Comparison of ENCODE assay signal across 1 cellular context in genomic region chr2:216108967-216109921, GRCh38.
TF ChIP-seq lines count a peak whose summit lies in the region.

TSS of gene XRCC5 (plus strand) at chr2:216109348. CDS start at chr2:216109437, 89 bp downstream.

TF ChIP-seq in WTC11, 78 proteins besides CTCF, POLR2A, EP300 and RAD21 (continued from another document):
- peak; percentile 76 for TF ChIP-seq FOXP4 (CRISPR knock-in tag; IDR thresholded peaks at IDR 0.05)
- TF ChIP-seq SMAD4 (CRISPR knock-in tag; IDR thresholded peaks at IDR 0.05): no peak
- TF ChIP-seq TCF7 (CRISPR knock-in tag; IDR thresholded peaks at IDR 0.05; ENCODE audit: low read depth): 0 out of 2 replicates have a peak, but pooled peaks have one; percentile 64
- TF ChIP-seq, protein P1, sequence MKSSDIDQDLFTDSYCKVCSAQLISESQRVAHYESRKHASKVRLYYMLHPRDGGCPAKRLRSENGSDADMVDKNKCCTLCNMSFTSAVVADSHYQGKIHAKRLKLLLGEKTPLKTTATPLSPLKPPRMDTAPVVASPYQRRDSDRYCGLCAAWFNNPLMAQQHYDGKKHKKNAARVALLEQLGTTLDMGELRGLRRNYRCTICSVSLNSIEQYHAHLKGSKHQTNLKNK (CRISPR knock-in tag; IDR thresholded peaks at IDR 0.05): no peak
- TF ChIP-seq RELA (CRISPR knock-in tag; IDR thresholded peaks at IDR 0.05; ENCODE audit: borderline replicate concordance): no peak
- TF ChIP-seq ATF3 (CRISPR knock-in tag; conservative IDR thresholded peaks at IDR 0.05): 0 out of 2 replicates have a peak, but pooled peaks have one; percentile 35
- no peak for TF ChIP-seq CREM (CRISPR knock-in tag; IDR thresholded peaks at IDR 0.05)
- TF ChIP-seq, protein P2, sequence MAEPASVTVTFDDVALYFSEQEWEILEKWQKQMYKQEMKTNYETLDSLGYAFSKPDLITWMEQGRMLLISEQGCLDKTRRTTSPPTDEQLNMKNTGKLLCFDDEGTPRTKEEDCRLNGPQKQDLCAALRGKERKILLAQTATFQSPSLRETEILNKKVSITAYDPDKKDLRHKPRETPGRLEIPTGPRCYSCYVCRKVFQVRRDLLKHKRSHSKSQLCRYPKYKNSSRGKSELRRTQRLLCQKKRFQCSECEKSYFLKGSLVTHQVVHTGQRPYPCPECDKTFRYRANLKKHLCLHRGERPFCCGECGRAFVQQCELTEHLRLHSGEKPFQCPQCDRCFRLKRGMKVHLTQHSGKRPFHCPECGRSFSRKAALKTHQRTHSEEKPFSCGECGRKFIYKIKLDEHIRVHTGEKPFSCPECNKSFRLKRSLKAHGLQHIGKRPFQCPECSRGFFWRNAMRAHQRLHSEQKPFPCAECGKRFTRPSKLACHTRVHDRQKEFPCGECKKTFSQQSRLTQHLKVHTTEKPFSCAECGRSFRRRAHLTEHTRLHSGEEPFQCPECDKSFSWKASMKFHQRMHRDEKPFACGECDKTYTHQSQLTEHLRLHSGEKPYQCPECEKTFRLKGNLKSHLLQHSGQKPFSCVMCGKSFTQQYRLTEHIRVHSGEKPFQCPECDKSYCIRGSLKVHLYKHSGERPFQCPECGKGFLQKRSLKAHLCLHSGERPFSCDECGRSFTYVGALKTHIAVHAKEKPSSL (CRISPR knock-in tag; conservative IDR thresholded peaks at IDR 0.05): no peak
- TF ChIP-seq RORB (CRISPR knock-in tag; IDR thresholded peaks at IDR 0.05): no peak
- TF ChIP-seq ZNF512 (CRISPR knock-in tag; IDR thresholded peaks at IDR 0.05; ENCODE audit: borderline replicate concordance): no peak
- no peak; the same call in 1 of the 2 replicates for TF ChIP-seq NFYB (CRISPR knock-in tag; conservative IDR thresholded peaks at IDR 0.05; ENCODE audit: low read depth)
- TF ChIP-seq TEAD1 (CRISPR knock-in tag; IDR thresholded peaks at IDR 0.05): peak; percentile 87
- no peak for TF ChIP-seq PREB (CRISPR knock-in tag; IDR thresholded peaks at IDR 0.05; ENCODE audit: borderline replicate concordance)
- TF ChIP-seq ZNF138 (CRISPR knock-in tag; conservative IDR thresholded peaks at IDR 0.05): no peak
- no peak for TF ChIP-seq ZNF423 (CRISPR knock-in tag; IDR thresholded peaks at IDR 0.05)
- TF ChIP-seq PRRX2 (CRISPR knock-in tag; IDR thresholded peaks at IDR 0.05): no peak
- TF ChIP-seq E2F1 (CRISPR knock-in tag; IDR thresholded peaks at IDR 0.05): 0 out of 2 replicates have a peak, but pooled peaks have one; percentile 47
- TF ChIP-seq NR1H2 (CRISPR knock-in tag; IDR thresholded peaks at IDR 0.05): no peak
- TF ChIP-seq, protein P3, sequence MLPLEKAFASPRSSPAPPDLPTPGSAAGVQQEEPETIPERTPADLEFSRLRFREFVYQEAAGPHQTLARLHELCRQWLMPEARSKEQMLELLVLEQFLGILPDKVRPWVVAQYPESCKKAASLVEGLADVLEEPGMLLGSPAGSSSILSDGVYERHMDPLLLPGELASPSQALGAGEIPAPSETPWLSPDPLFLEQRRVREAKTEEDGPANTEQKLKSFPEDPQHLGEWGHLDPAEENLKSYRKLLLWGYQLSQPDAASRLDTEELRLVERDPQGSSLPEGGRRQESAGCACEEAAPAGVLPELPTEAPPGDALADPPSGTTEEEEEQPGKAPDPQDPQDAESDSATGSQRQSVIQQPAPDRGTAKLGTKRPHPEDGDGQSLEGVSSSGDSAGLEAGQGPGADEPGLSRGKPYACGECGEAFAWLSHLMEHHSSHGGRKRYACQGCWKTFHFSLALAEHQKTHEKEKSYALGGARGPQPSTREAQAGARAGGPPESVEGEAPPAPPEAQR (CRISPR knock-in tag; IDR thresholded peaks at IDR 0.05): no peak
- TF ChIP-seq NFE2L1 (CRISPR knock-in tag; IDR thresholded peaks at IDR 0.05): peak; percentile 77; the same call in 1 of the 2 replicates
- TF ChIP-seq ZNF396 (CRISPR knock-in tag; IDR thresholded peaks at IDR 0.05; ENCODE audit: borderline replicate concordance): no peak
- TF ChIP-seq, protein P4, sequence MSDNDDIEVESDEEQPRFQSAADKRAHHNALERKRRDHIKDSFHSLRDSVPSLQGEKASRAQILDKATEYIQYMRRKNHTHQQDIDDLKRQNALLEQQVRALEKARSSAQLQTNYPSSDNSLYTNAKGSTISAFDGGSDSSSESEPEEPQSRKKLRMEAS (CRISPR knock-in tag; IDR thresholded peaks at IDR 0.05): peak; percentile 89
- TF ChIP-seq NFATC4 (CRISPR knock-in tag; IDR thresholded peaks at IDR 0.05): no peak
- TF ChIP-seq TP53 (CRISPR knock-in tag; IDR thresholded peaks at IDR 0.05): peak; percentile 53; the same call in 1 of the 2 replicates
- no peak for TF ChIP-seq ZNF219 (CRISPR knock-in tag; IDR thresholded peaks at IDR 0.05; ENCODE audit: borderline replicate concordance)
- TF ChIP-seq ZNF263 (CRISPR knock-in tag; IDR thresholded peaks at IDR 0.05; ENCODE audit: low read depth): no peak
- no peak for TF ChIP-seq CBFB (CRISPR knock-in tag; IDR thresholded peaks at IDR 0.05; ENCODE audit: low read depth)
- TF ChIP-seq CREB1 (CRISPR knock-in tag; IDR thresholded peaks at IDR 0.05): no peak
- TF ChIP-seq AFF4 (CRISPR knock-in tag; IDR thresholded peaks at IDR 0.05; ENCODE audit: borderline replicate concordance): no peak
- no peak for TF ChIP-seq JAZF1 (CRISPR knock-in tag; IDR thresholded peaks at IDR 0.05)
- no peak for TF ChIP-seq ZNF532 (CRISPR knock-in tag; IDR thresholded peaks at IDR 0.05; ENCODE audit: borderline replicate concordance)
- TF ChIP-seq GTF2I (CRISPR knock-in tag; conservative IDR thresholded peaks at IDR 0.05): no peak
- TF ChIP-seq, protein P5, sequence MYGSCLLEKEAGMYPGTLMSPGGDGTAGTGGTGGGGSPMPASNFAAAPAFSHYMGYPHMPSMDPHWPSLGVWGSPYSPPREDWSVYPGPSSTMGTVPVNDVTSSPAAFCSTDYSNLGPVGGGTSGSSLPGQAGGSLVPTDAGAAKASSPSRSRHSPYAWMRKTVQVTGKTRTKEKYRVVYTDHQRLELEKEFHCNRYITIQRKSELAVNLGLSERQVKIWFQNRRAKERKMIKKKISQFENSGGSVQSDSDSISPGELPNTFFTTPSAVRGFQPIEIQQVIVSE (CRISPR knock-in tag; IDR thresholded peaks at IDR 0.05; ENCODE audit: borderline replicate concordance): no peak
TF ChIP-seq in WTC11: peak in this region for 25.
